8 cellular contexts compared by ENCODE assay signal in genomic region chr11:14764899-14765527, GRCh38.
DNase-seq lines count a peak whose midpoint lies in the region; ATAC-seq and TF ChIP-seq lines count a peak whose summit lies in the region.

No MANE protein-coding gene starts in this region.

- H2BK5ac ChIP-seq in mesendoderm (ENCODE audit: low read length): no peak overlapping the region

- peak in 1 of 2 experiments; percentile 32; a peak in 1 of 4 replicates for TF ChIP-seq EP300 in SK-N-SH (IDR thresholded peaks at IDR 0.05; ENCODE audit: borderline replicate concordance in 1 of 2, low read depth in 1 of 2, low read length in 1 of 2)

- H3K4me1 ChIP-seq in SK-N-SH (ENCODE audit: control insufficient read depth in 1 of 2, insufficient read depth in 2 of 2, low read depth in 1 of 2, low read length in 1 of 2) (peaks cover 0 to 6% of the 10 kb centered on the region in 2 experiments; a peak in 1 of 4 replicates), foreskin keratinocyte (no peaks in the 10 kb centered on the region), mesendoderm (ENCODE audit: control insufficient read depth, low read depth, low read length) (no peaks in the 10 kb centered on the region)

- no peaks in the 10 kb centered on the region for H3K9me2 ChIP-seq in SK-N-SH

- no peak overlapping the region for H4K5ac ChIP-seq in mesendoderm (ENCODE audit: low read length)

- H2BK15ac ChIP-seq in mesendoderm (replicated peaks; ENCODE audit: low read depth): no peak overlapping the region

- H3K9me3 ChIP-seq in SK-N-SH: no peaks in the 10 kb centered on the region

- H3K36me3 Mint-ChIP-seq in WTC11: no peaks in the 10 kb centered on the region

- no peak overlapping the region for H2AFZ ChIP-seq in SK-N-SH (ENCODE audit: low read depth)

- H3K9me3 Mint-ChIP-seq in WTC11: no peaks in the 10 kb centered on the region

- H3K79me2 ChIP-seq in SK-N-SH (ENCODE audit: insufficient read depth): no peaks in the 10 kb centered on the region
- H3K79me2 ChIP-seq in mesendoderm (ENCODE audit: control insufficient read depth, insufficient read depth, low read length): no peaks in the 10 kb centered on the region

- no peak overlapping the region for H4K8ac ChIP-seq in mesendoderm (ENCODE audit: low read depth, low read length)

- H3K18ac ChIP-seq in mesendoderm (ENCODE audit: low read length): no peak overlapping the region

- H3K27me3 ChIP-seq in SK-N-SH (ENCODE audit: insufficient read depth): no peaks in the 10 kb centered on the region
- peaks cover 14% of the 10 kb centered on the region for H3K27me3 ChIP-seq in foreskin keratinocyte
- H3K27me3 ChIP-seq in mesendoderm (ENCODE audit: insufficient read depth, low read length, poor library complexity): no peaks in the 10 kb centered on the region

- no peaks in the 10 kb centered on the region for H4K20me1 ChIP-seq in SK-N-SH (ENCODE audit: insufficient read depth)

- H3K27me3 Mint-ChIP-seq in WTC11 (ENCODE audit: low read depth): no peaks in the 10 kb centered on the region

- no peak overlapping the region for H2AK5ac ChIP-seq in mesendoderm (ENCODE audit: low read length)

- no peak overlapping the region for H2BK120ac ChIP-seq in mesendoderm (ENCODE audit: low read depth, low read length)

- H3K4ac ChIP-seq in mesendoderm (ENCODE audit: low read depth, low read length): no peak overlapping the region

- H3K4me3 Mint-ChIP-seq in WTC11: no peak overlapping the region

- H3K4me3 ChIP-seq in SK-N-SH (ENCODE audit: low read depth in 2 of 2, low read length in 1 of 2): no peak overlapping the region
- no peak overlapping the region for H3K4me3 ChIP-seq in mesendoderm (ENCODE audit: low read length)

- H3K9ac ChIP-seq in SK-N-SH (no peak overlapping the region), mesendoderm (ENCODE audit: low read length) (no peak overlapping the region)

- TF ChIP-seq RAD21 in SK-N-SH (IDR thresholded peaks at IDR 0.05; ENCODE audit: low read length): no peak

- TF ChIP-seq CTCF in SK-N-SH (IDR thresholded peaks at IDR 0.05) (no peak), foreskin keratinocyte (conservative IDR thresholded peaks at IDR 0.05) (no peak), WTC11 (IDR thresholded peaks at IDR 0.05) (no peak)

- H3K36me3 ChIP-seq in SK-N-SH (replicated peaks in 1 of 2; ENCODE audit: control insufficient read depth in 1 of 2, insufficient read depth in 2 of 2, low read length in 1 of 2) (no peaks in the 10 kb centered on the region), mesendoderm (ENCODE audit: control insufficient read depth, insufficient read depth, low read length) (no peaks in the 10 kb centered on the region)

- POLR2A ChIA-PET in SK-N-SH (lab: Yijun Ruan, JAX) (no interaction called here), WTC11 (lab: Charles Lee) (interaction anchor here (0.7 kb wide), 1 partner anchor 1290 kb away, joined by 3 read pairs; no protein-coding TSS in a partner anchor)

- H3K27ac ChIP-seq in SK-N-SH (ENCODE audit: low read depth in 2 of 2, low read length in 1 of 2) (peak overlapping the region in 1 of 2 experiments; percentile 22; a peak in 2 of 4 replicates), foreskin keratinocyte (no peak overlapping the region), mesendoderm (ENCODE audit: low read depth, low read length) (no peak overlapping the region)

- H3K27ac Mint-ChIP-seq in WTC11: no peak overlapping the region

- H3K4me1 Mint-ChIP-seq in WTC11: no peaks in the 10 kb centered on the region

- H3K79me1 ChIP-seq in mesendoderm (ENCODE audit: low read length): no peaks in the 10 kb centered on the region

- H3K23ac ChIP-seq in mesendoderm (ENCODE audit: low read length): no peak overlapping the region

- ATAC-seq in HG03025 (IDR thresholded peaks at IDR 0.05; ENCODE audit: low FRiP score, unreplicated experiment): peak; percentile 73
- ATAC-seq in foreskin keratinocyte: peak; percentile 55
- no peak for ATAC-seq in WTC11

- CTCF ChIA-PET in SK-N-SH (lab: Yijun Ruan, JAX): interaction anchor here (0.9 to 2.1 kb wide), 5 partner anchors 9 to 122 kb away, joined by 3 to 5 read pairs (median 3); partner anchors contain the start of gene PDE3B
- CTCF ChIA-PET in WTC11 (lab: Charles Lee): interaction anchor here (0.7 to 2.5 kb wide), 3 partner anchors 9 to 141 kb away, joined by 3 to 13 read pairs (median 3); no protein-coding TSS in a partner anchor

- no peak overlapping the region for H3K56ac ChIP-seq in mesendoderm (ENCODE audit: low read length)

- no peak overlapping the region for H3K4me2 ChIP-seq in SK-N-SH
- H3K4me2 ChIP-seq in mesendoderm (ENCODE audit: low read length): no peak overlapping the region

- no peaks in the 10 kb centered on the region for H3F3A ChIP-seq in SK-N-SH (replicated peaks; ENCODE audit: insufficient read depth)

- DNase-seq in activated gamma-delta T cell treated with Interleukin-2 at 50 U/mL for 16 hours (peak; percentile 41), activated gamma-delta T cell (lab: John Stamatoyannopoulos, UW) (no peak), SK-N-SH (peak; percentile 21), foreskin keratinocyte (peak; percentile 32 to 71), NCI-H146 (lab: John Stamatoyannopoulos, UW) (no peak), mesendoderm (no peak), WTC11 (ENCODE audit: low spot score) (no peak)

- WGBS in SK-N-SH (ENCODE audit: low lambda C conversion rate): 45% methylated on average over 5 of the region's 5 CpGs
- no CpG with 5 or more reads among the region's 5 CpGs for WGBS in mesendoderm (ENCODE audit: extremely low coverage, insufficient coverage, low lambda C conversion rate)

TF ChIP-seq in SK-N-SH, 30 proteins besides CTCF, POLR2A, EP300 and RAD21:
- TF ChIP-seq FOXM1 (IDR thresholded peaks at IDR 0.05; ENCODE audit: low read depth) (no peak), GATA2 (CRISPR knock-in tag; IDR thresholded peaks at IDR 0.05) (peak; percentile 84), TCF12 (IDR thresholded peaks at IDR 0.05) (peak; percentile 20), PBX3 (IDR thresholded peaks at IDR 0.05) (0 out of 2 replicates have a peak, but pooled peaks have one; percentile 20), IRF3 (IDR thresholded peaks at IDR 0.05; ENCODE audit: low read depth, low read length) (no peak), SIN3A (IDR thresholded peaks at IDR 0.05; ENCODE audit: borderline replicate concordance, low read depth, low read length) (no peak)
TF ChIP-seq in SK-N-SH: peak in this region for 3.

TF ChIP-seq in WTC11, 78 proteins besides CTCF, POLR2A, EP300 and RAD21 (continues in another document):
- TF ChIP-seq NR1H2 (CRISPR knock-in tag; IDR thresholded peaks at IDR 0.05): no peak
- no peak for TF ChIP-seq NFYB (CRISPR knock-in tag; conservative IDR thresholded peaks at IDR 0.05; ENCODE audit: low read depth)
- no peak for TF ChIP-seq NR3C1 (CRISPR knock-in tag; conservative IDR thresholded peaks at IDR 0.05; ENCODE audit: low read depth)
- TF ChIP-seq SOX15 (CRISPR knock-in tag; IDR thresholded peaks at IDR 0.05): no peak
- no peak for TF ChIP-seq ATF2 (CRISPR knock-in tag; IDR thresholded peaks at IDR 0.05; ENCODE audit: borderline replicate concordance, low read depth)
- no peak for TF ChIP-seq ZNF232 (CRISPR knock-in tag; IDR thresholded peaks at IDR 0.05)
- no peak for TF ChIP-seq KAT7 (CRISPR knock-in tag; IDR thresholded peaks at IDR 0.05; ENCODE audit: borderline replicate concordance)
- no peak for TF ChIP-seq FOXP4 (CRISPR knock-in tag; IDR thresholded peaks at IDR 0.05)
- no peak for TF ChIP-seq E2F1 (CRISPR knock-in tag; IDR thresholded peaks at IDR 0.05)
- TF ChIP-seq ERG (CRISPR knock-in tag; IDR thresholded peaks at IDR 0.05): no peak

Comparison
In these comparisons a context has a peak if more than half of its experiments do, and no peak if none do; other contexts are left out.
1. DNase-seq: peak in activated gamma-delta T cell treated with Interleukin-2 at 50 U/mL for 16 hours (single experiment), SK-N-SH (single experiment) and foreskin keratinocyte (2 of 2); none in activated gamma-delta T cell (single experiment), NCI-H146 (single experiment), mesendoderm (single experiment) and WTC11 (single experiment).